9 cellular contexts compared by ENCODE assay signal in the genomic region with DNA sequence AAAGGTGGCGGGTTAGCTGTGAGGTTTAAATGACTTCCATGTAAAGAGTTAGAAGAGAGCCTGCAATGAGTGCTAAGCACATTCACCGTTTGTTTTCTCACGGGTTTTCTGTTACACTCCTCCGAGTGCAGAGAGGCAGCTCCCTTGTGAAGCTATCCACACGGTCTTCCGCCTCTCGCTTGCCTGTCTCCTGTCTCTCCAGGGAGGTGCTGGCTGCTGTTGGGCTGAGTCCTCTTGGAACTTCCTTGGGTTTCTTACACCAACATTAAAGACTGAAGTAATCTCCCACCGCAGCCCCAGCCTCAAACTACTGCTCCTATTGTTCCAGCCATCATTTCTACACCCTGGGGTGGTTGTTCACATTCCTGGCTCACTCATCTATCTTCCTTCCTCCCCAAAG. TPM values are rescaled to one million over a fixed set of nuclear protein-coding genes. Genes with fewer than 3 reads are reported as not detected.
DNase-seq lines count a peak whose midpoint lies in the region; ATAC-seq and TF ChIP-seq lines count a peak whose summit lies in the region.
"Had no signal": no experiment of that assay in that cellular context is flagged by ENCODE, and none has a peak within 500 bp of the region (broad histone marks: within the 10 kb centered on the region; RNA-seq: fewer than 3 reads in every experiment).

No MANE protein-coding gene starts in this region.

- no peaks in the 10 kb centered on the region for H3K36me3 ChIP-seq in CD4-positive, alpha-beta memory T cell (ENCODE audit: insufficient read depth, low read length)
- H3K36me3 ChIP-seq in Loucy (ENCODE audit: insufficient read depth, low read length), result peaks cover 4% of the 10 kb centered on the region; the same call in 1 of the 2 replicates

- peak overlapping the region; percentile 83 for H3K4me2 ChIP-seq in Loucy (ENCODE audit: low read depth, low read length, poor library complexity, severe bottlenecking)

- peaks cover 98% of the 10 kb centered on the region for H3K79me2 ChIP-seq in Loucy (ENCODE audit: insufficient read depth, low read length)

- POLR2A ChIA-PET in CD4-positive, alpha-beta memory T cell (lab: Charles Lee; ENCODE audit: partially characterized antibody), result interaction anchor here (1.2 to 6.9 kb wide), 4 partner anchors 10 to 110 kb away, joined by 4 to 137 read pairs (median 4); partner anchors contain the start of genes ESYT2 and NCAPG2

- peaks cover 9 to 32% of the 10 kb centered on the region in 2 donors for H3K36me3 Mint-ChIP-seq in CD4-positive, alpha-beta memory T cell
- H3K36me3 Mint-ChIP-seq in nephron progenitor cell (ENCODE audit: low read depth), result peaks cover 54% of the 10 kb centered on the region

- H3K27ac Mint-ChIP-seq in CD4-positive, alpha-beta memory T cell, result peak overlapping the region; percentile 97 to 100 (median 99)
- H3K27ac Mint-ChIP-seq in nephron progenitor cell, result peak overlapping the region; percentile 96

- no peaks in the 10 kb centered on the region for H3K27me3 ChIP-seq in CD4-positive, alpha-beta memory T cell (ENCODE audit: insufficient read depth, low read length)
- H3K27me3 ChIP-seq in Loucy (ENCODE audit: insufficient read depth, low read length, poor library complexity, severe bottlenecking), result no peaks in the 10 kb centered on the region

- H3K4me1 ChIP-seq in CD4-positive, alpha-beta memory T cell (ENCODE audit: insufficient read depth, low read length), result peaks cover 95% of the 10 kb centered on the region
- peaks cover 96% of the 10 kb centered on the region for H3K4me1 ChIP-seq in Loucy (ENCODE audit: insufficient read depth, low read length, poor library complexity, severe bottlenecking)

- H3K9me2 ChIP-seq in Loucy (replicated peaks; ENCODE audit: low read depth, low read length), result no peaks in the 10 kb centered on the region

- CTCF ChIA-PET in CD4-positive, alpha-beta memory T cell (lab: Charles Lee; ENCODE audit: partially characterized antibody), result interaction anchor here (0.7 to 2.3 kb wide), 7 partner anchors 9 to 46 kb away, joined by 3 to 7 read pairs (median 3); no protein-coding TSS in a partner anchor

- peaks cover 0 to 3% (median 0%) of the 10 kb centered on the region in 8 donors for H3K9me3 Mint-ChIP-seq in CD4-positive, alpha-beta memory T cell
- H3K9me3 Mint-ChIP-seq in nephron progenitor cell, result peaks cover 37% of the 10 kb centered on the region

- peaks cover 53% of the 10 kb centered on the region for H4K20me1 ChIP-seq in Loucy (ENCODE audit: insufficient read depth, low read length, poor library complexity, severe bottlenecking)

- peaks cover 12% of the 10 kb centered on the region; the same call in 1 of the 2 replicates for H3F3A ChIP-seq in Loucy (ENCODE audit: low read depth)

- no peak overlapping the region for H3K4me3 ChIP-seq in CD4-positive, alpha-beta memory T cell (ENCODE audit: low read length in 2 of 2)
- H3K4me3 ChIP-seq in Loucy (ENCODE audit: low read length, poor library complexity, severe bottlenecking), result peak overlapping the region; percentile 73

- no peak overlapping the region for H2AFZ ChIP-seq in Loucy (ENCODE audit: low read length)

- peak overlapping the region in 7 of 8 donors; percentile 66 to 96 (median 82) for H3K4me3 Mint-ChIP-seq in CD4-positive, alpha-beta memory T cell
- peak overlapping the region; percentile 30 for H3K4me3 Mint-ChIP-seq in nephron progenitor cell

- no peaks in the 10 kb centered on the region for H3K9me3 ChIP-seq in CD4-positive, alpha-beta memory T cell (ENCODE audit: control insufficient read depth in 1 of 2, low read length in 2 of 2)
- H3K9me3 ChIP-seq in Loucy (ENCODE audit: insufficient read depth, low read depth, low read length), result no peaks in the 10 kb centered on the region

- ATAC-seq in GM21381 (IDR thresholded peaks at IDR 0.05; ENCODE audit: unreplicated experiment), result no peak

- H3K27me3 Mint-ChIP-seq in CD4-positive, alpha-beta memory T cell, result no peaks in the 10 kb centered on the region
- no peaks in the 10 kb centered on the region for H3K27me3 Mint-ChIP-seq in nephron progenitor cell (ENCODE audit: low read depth, poor library complexity)

- peaks cover 81 to 100% (median 93%) of the 10 kb centered on the region in 4 donors for H3K4me1 Mint-ChIP-seq in CD4-positive, alpha-beta memory T cell
- peaks cover 87% of the 10 kb centered on the region for H3K4me1 Mint-ChIP-seq in nephron progenitor cell

- no peak for DNase-seq in CD4-positive, alpha-beta memory T cell
- no peak for DNase-seq in nephron progenitor cell
- no peak for DNase-seq in NCI-H1092 treated with DMSO at 0.1 percent for 48 hours (lab: John Stamatoyannopoulos, UW)
- no peak for DNase-seq in H4 (ENCODE audit: low spot score)
- no peak for DNase-seq in stimulated activated CD4-positive, alpha-beta T cell treated with anti-CD3 and anti-CD28 coated beads, Interleukin-4, amount 100 ng/mL, for 24 hours
- DNase-seq: anterior cingulate cortex had no signal

- peak overlapping the region; percentile 63 for H3K9ac ChIP-seq in Loucy (ENCODE audit: low read depth, low read length, poor library complexity, severe bottlenecking)

- no peak for TF ChIP-seq CTCF in Loucy (conservative IDR thresholded peaks at IDR 0.05; ENCODE audit: low read length)
- no peak for TF ChIP-seq CTCF in nephron progenitor cell (IDR thresholded peaks at IDR 0.05)

- H3K27ac ChIP-seq in CD4-positive, alpha-beta memory T cell (ENCODE audit: low read depth, low read length), result peak overlapping the region; percentile 91
- H3K27ac ChIP-seq in cingulate gyrus (ENCODE audit: low read depth, low read length), result peak overlapping the region; percentile 8

- intact Hi-C loops in CD4-positive, alpha-beta memory T cell (cut with micrococcal nuclease), result no loop called here

RNA-seq across cellular contexts. Expression of gene ESYT2, which starts 14.3 kb away (rescaled TPM):
- 100 to 1,000 TPM; 114 to 116 TPM for total RNA-seq in CD4-positive, alpha-beta memory T cell
- polyA plus RNA-seq in CD4-positive, alpha-beta memory T cell, result 10 to 100 TPM; 52.3 to 99.4 TPM
- 26.5 and 26.9 TPM in 2 replicates for total RNA-seq in H4 (2014; rRNA removed; shearing (Covaris generic))

RNA-seq across cellular contexts. Expression of gene DYNC2I1, which starts 41.3 kb away (rescaled TPM):
- 10 to 100 TPM; 14.7 to 15.2 TPM for total RNA-seq in CD4-positive, alpha-beta memory T cell
- polyA plus RNA-seq in CD4-positive, alpha-beta memory T cell, result 10 to 100 TPM in 1 of 2 donors, 1 to 10 TPM in 1; 6.2 to 24.1 TPM
- total RNA-seq in H4 (2014; rRNA removed; shearing (Covaris generic)), result 3.0 and 3.3 TPM in 2 replicates
